Comparison of ENCODE assay signal across 18 cellular contexts in genomic region chr21:28538987-28539622, GRCh38.
DNase-seq lines count a peak whose midpoint lies in the region; ATAC-seq and TF ChIP-seq lines count a peak whose summit lies in the region.
"Had no signal": no experiment of that assay in that cellular context is flagged by ENCODE, and none has a peak within 500 bp of the region (broad histone marks: within the 10 kb centered on the region; RNA-seq: fewer than 3 reads in every experiment).

No MANE protein-coding gene starts in this region.

- CTCF ChIA-PET in BJ (lab: Yijun Ruan, JAX), result no interaction called here
- CTCF ChIA-PET in mammary epithelial cell (lab: Charles Lee; ENCODE audit: low non-redundant PET), result interaction anchor here (0.7 kb wide), 1 partner anchor 112 kb away, joined by 4 read pairs; no protein-coding TSS in a partner anchor

- H3K27me3 ChIP-seq in BJ (ENCODE audit: control insufficient read depth, insufficient read depth, low read length), result no peaks in the 10 kb centered on the region
- H3K27me3 ChIP-seq in mammary epithelial cell (ENCODE audit: insufficient read depth, low read length), result no peaks in the 10 kb centered on the region
- H3K27me3 ChIP-seq in endodermal cell (ENCODE audit: control insufficient read depth, insufficient read depth, low read length, poor library complexity, severe bottlenecking), result no peaks in the 10 kb centered on the region

- H3K4me1 ChIP-seq in mammary epithelial cell (ENCODE audit: insufficient read depth, low read length) (peaks cover 16% of the 10 kb centered on the region), endodermal cell (ENCODE audit: control insufficient read depth, insufficient read depth, low read length) (peaks cover 3% of the 10 kb centered on the region)
- H3K4me1 ChIP-seq: psoas muscle had no signal

- H4K20me1 ChIP-seq in mammary epithelial cell (ENCODE audit: insufficient read depth, low read length), result no peaks in the 10 kb centered on the region

- H3K36me3 Mint-ChIP-seq in endodermal cell (ENCODE audit: low read depth), result peaks cover 4% of the 10 kb centered on the region

- no peaks in the 10 kb centered on the region for H3K27me3 Mint-ChIP-seq in endodermal cell (ENCODE audit: insufficient read depth)
- H3K27me3 Mint-ChIP-seq: activated naive CD8-positive, alpha-beta T cell treated with anti-CD3 and anti-CD28 coated beads, Interleukin-2, amount 50 U/mL, for 24 hours; B cell had no signal

- H3K79me2 ChIP-seq in mammary epithelial cell (ENCODE audit: insufficient read depth, low read length), result no peaks in the 10 kb centered on the region

- no peak overlapping the region for H2AFZ ChIP-seq in mammary epithelial cell (ENCODE audit: low read depth, low read length)

- H3K9ac ChIP-seq in mammary epithelial cell (ENCODE audit: insufficient read depth, low read length) (no peak overlapping the region), endodermal cell (ENCODE audit: extremely low read depth, low read length, poor library complexity, severe bottlenecking) (no peak overlapping the region)

- no TSS peak for BruUV-seq in mammary epithelial cell (replicated peaks; lab: Mats Ljungman, UMichigan)

- H3K36me3 ChIP-seq in BJ (ENCODE audit: control insufficient read depth, insufficient read depth, low read length), result no peaks in the 10 kb centered on the region
- H3K36me3 ChIP-seq in mammary epithelial cell (ENCODE audit: insufficient read depth, low read length), result no peaks in the 10 kb centered on the region
- no peaks in the 10 kb centered on the region for H3K36me3 ChIP-seq in endodermal cell (ENCODE audit: control insufficient read depth, insufficient read depth, low read length)

- ATAC-seq in GM18519 (IDR thresholded peaks at IDR 0.05; ENCODE audit: low FRiP score, unreplicated experiment), result no peak
- ATAC-seq: activated naive CD8-positive, alpha-beta T cell treated with anti-CD3 and anti-CD28 coated beads, Interleukin-2, amount 50 U/mL, for 24 hours; naive thymus-derived CD4-positive, alpha-beta T cell; psoas muscle had no signal

- peaks cover 5% of the 10 kb centered on the region for H3K9me3 Mint-ChIP-seq in endodermal cell
- H3K9me3 Mint-ChIP-seq: activated naive CD8-positive, alpha-beta T cell treated with anti-CD3 and anti-CD28 coated beads, Interleukin-2, amount 50 U/mL, for 24 hours; naive thymus-derived CD4-positive, alpha-beta T cell had no signal

- H3K4me1 Mint-ChIP-seq in endodermal cell, result peaks cover 32% of the 10 kb centered on the region
- H3K4me1 Mint-ChIP-seq: activated naive CD8-positive, alpha-beta T cell treated with anti-CD3 and anti-CD28 coated beads, Interleukin-2, amount 50 U/mL, for 24 hours; B cell; naive thymus-derived CD4-positive, alpha-beta T cell had no signal

- POLR2A ChIA-PET in BJ (lab: Charles Lee), result no interaction called here

- no peaks in the 10 kb centered on the region for H3K9me3 ChIP-seq in mammary epithelial cell (replicated peaks; ENCODE audit: insufficient read depth, low read length)
- H3K9me3 ChIP-seq in endodermal cell (ENCODE audit: control insufficient read depth, low read length), result no peaks in the 10 kb centered on the region
- H3K9me3 ChIP-seq: psoas muscle had no signal

- dilution Hi-C loops in mammary epithelial cell (cut with HindIII; ENCODE audit: low sequenced_read_pairs), result no loop called here

- H3K4me3 Mint-ChIP-seq in endodermal cell, result no peak overlapping the region
- H3K4me3 Mint-ChIP-seq: activated naive CD8-positive, alpha-beta T cell treated with anti-CD3 and anti-CD28 coated beads, Interleukin-2, amount 50 U/mL, for 24 hours; B cell; naive thymus-derived CD4-positive, alpha-beta T cell had no signal

- H3K27ac Mint-ChIP-seq in endodermal cell, result no peak overlapping the region
- H3K27ac Mint-ChIP-seq: activated naive CD8-positive, alpha-beta T cell treated with anti-CD3 and anti-CD28 coated beads, Interleukin-2, amount 50 U/mL, for 24 hours; B cell; naive thymus-derived CD4-positive, alpha-beta T cell had no signal

- H3K4me2 ChIP-seq in mammary epithelial cell (ENCODE audit: insufficient read depth, low read depth, low read length), result no peak overlapping the region

- TF ChIP-seq CTCF in BJ (IDR thresholded peaks at IDR 0.05; ENCODE audit: insufficient read depth, low read depth, low read length) (no peak), LNCaP clone FGC (IDR thresholded peaks at IDR 0.05; ENCODE audit: control insufficient read depth, extremely low read depth, insufficient read depth) (no peak), mammary epithelial cell (conservative IDR thresholded peaks at IDR 0.05 in 1 of 2, IDR thresholded peaks at IDR 0.05 in 1 of 2; ENCODE audit: extremely low read depth in 1 of 2, insufficient read depth in 1 of 2, low read depth in 1 of 2, low read length in 2 of 2) (no peak), endodermal cell (conservative IDR thresholded peaks at IDR 0.05) (no peak)

- H3K27ac ChIP-seq in mammary epithelial cell (ENCODE audit: insufficient read depth, low read depth, low read length) (no peak overlapping the region), endodermal cell (ENCODE audit: low read depth, low read length) (no peak overlapping the region)
- H3K27ac ChIP-seq: HL-60, psoas muscle had no signal

- DNase-seq in BJ (ENCODE audit: low read depth), result peak; percentile 70
- peak; percentile 98 for DNase-seq in LNCaP clone FGC (ENCODE audit: low read depth)
- peak; percentile 69 for DNase-seq in mammary epithelial cell
- DNase-seq in iris pigment epithelial cell (ENCODE audit: low read depth), result peak; percentile 84
- no peak for DNase-seq in endodermal cell
- no peak for DNase-seq in NCI-H524 treated with DMSO at 0.1 percent for 48 hours (lab: John Stamatoyannopoulos, UW)
- no peak for DNase-seq in cerebellum (ENCODE audit: low spot score)
- DNase-seq: activated CD4-positive, alpha-beta T cell treated with anti-CD3 and anti-CD28 coated beads, Interleukin-2, amount 50 U/mL, for 48 hours; activated naive CD8-positive, alpha-beta T cell treated with anti-CD3 and anti-CD28 coated beads, Interleukin-2, amount 50 U/mL, for 24 hours; activated T-cell treated with anti-CD3 and anti-CD28 coated beads, Interleukin-2, amount 50 U/mL, for 48 hours; DMS 273 treated with DMSO at 0.1 percent for 48 hours; naive thymus-derived CD4-positive, alpha-beta T cell; NCI-H1930; NCI-H510A treated with DMSO at 0.1 percent for 48 hours; psoas muscle had no signal

- intact Hi-C loops in mammary epithelial cell (cut with micrococcal nuclease), result no loop called here

- 58% methylated on average over 3 of the region's 3 CpGs for WGBS in mammary epithelial cell (ENCODE audit: low coverage, missing lambda C conversion rate)
- WGBS in endodermal cell (ENCODE audit: insufficient coverage in 1 of 2, insufficient read length in 1 of 2), 2 experiments, result 89 to 91% methylated on average over 2 to 3 of the region's 3 CpGs

- H3K4me3 ChIP-seq in BJ (ENCODE audit: low read depth, low read length), result no peak overlapping the region
- no peak overlapping the region for H3K4me3 ChIP-seq in LNCaP clone FGC (ENCODE audit: low read depth, low read length)
- no peak overlapping the region for H3K4me3 ChIP-seq in mammary epithelial cell (replicated peaks in 1 of 3; ENCODE audit: insufficient read depth in 1 of 3, low read depth in 2 of 3, low read length in 3 of 3)
- H3K4me3 ChIP-seq in endodermal cell (ENCODE audit: low read length), result no peak overlapping the region
- H3K4me3 ChIP-seq: psoas muscle had no signal

- in situ Hi-C loops in mammary epithelial cell (cut with MboI; ENCODE audit: low sequenced_read_pairs in 2 of 2), result no loop called here

Comparison
In these comparisons a context has a peak if more than half of its experiments do, and no peak if none do; other contexts are left out.
1. DNase-seq: peak in BJ (single experiment), LNCaP clone FGC (single experiment), mammary epithelial cell (single experiment) and iris pigment epithelial cell (single experiment); none in endodermal cell (single experiment), NCI-H524 treated with DMSO at 0.1 percent for 48 hours (single experiment) and cerebellum (single experiment).